ENCODE assay signal across 15 cellular contexts in genomic region chr17:41524261-41524660, GRCh38. TPM values are rescaled to one million over a fixed set of nuclear protein-coding genes. Genes with fewer than 3 reads are reported as not detected.
DNase-seq lines count a peak whose midpoint lies in the region; ATAC-seq and TF ChIP-seq lines count a peak whose summit lies in the region.
"Had no signal": no experiment of that assay in that cellular context is flagged by ENCODE, and none has a peak within 500 bp of the region (broad histone marks: within the 10 kb centered on the region; RNA-seq: fewer than 3 reads in every experiment).

No MANE protein-coding gene starts in this region.

- H3K4me3 Mint-ChIP-seq in CD8-positive, alpha-beta T cell: no peak overlapping the region

- no peak overlapping the region; the same call in 1 of the 2 replicates for H2AFZ ChIP-seq in SK-N-SH (ENCODE audit: low read depth)
- H2AFZ ChIP-seq in hepatocyte: no peak overlapping the region

- H3K36me3 Mint-ChIP-seq in CD8-positive, alpha-beta T cell: no peaks in the 10 kb centered on the region

- intact Hi-C loops in transverse colon (cut with DNase I; ENCODE audit: low total_unique reads): no loop called here
- intact Hi-C loops in CD8-positive, alpha-beta T cell (cut with DNase I, micrococcal nuclease): no loop called here
- intact Hi-C loops in sciatic nerve (cut with DNase I): no loop called here

- no peaks in the 10 kb centered on the region for H3K9me3 ChIP-seq in SK-N-SH
- H3K9me3 ChIP-seq in RWPE2 (ENCODE audit: severe bottlenecking): no peaks in the 10 kb centered on the region
- H3K9me3 ChIP-seq in hepatocyte (ENCODE audit: low read depth): no peaks in the 10 kb centered on the region
- no peaks in the 10 kb centered on the region for H3K9me3 ChIP-seq in transverse colon
- no peaks in the 10 kb centered on the region for H3K9me3 ChIP-seq in CD8-positive, alpha-beta T cell (ENCODE audit: low read length)

- peaks cover 28% of the 10 kb centered on the region for H3K27me3 Mint-ChIP-seq in CD8-positive, alpha-beta T cell (ENCODE audit: low read depth)

- no peaks in the 10 kb centered on the region for H3K9me3 Mint-ChIP-seq in CD8-positive, alpha-beta T cell

- H3K9ac ChIP-seq in SK-N-SH: no peak overlapping the region
- H3K9ac ChIP-seq: BLaER1 treated with 17β-estradiol and CSF1 and Interleukin-3, amounts not matched to agents 10 nM and 100 nM had no signal

- no peaks in the 10 kb centered on the region for H4K20me1 ChIP-seq in SK-N-SH (ENCODE audit: insufficient read depth)
- H4K20me1 ChIP-seq in hepatocyte (ENCODE audit: insufficient read depth, poor library complexity, severe bottlenecking): peaks cover 27% of the 10 kb centered on the region

- 87% methylated on average over 10 of the region's 11 CpGs for WGBS in SK-N-SH (ENCODE audit: low lambda C conversion rate)
- WGBS in hepatocyte (ENCODE audit: low lambda C conversion rate, missing lambda C conversion rate): 87% methylated on average over 11 of the region's 11 CpGs
- WGBS in transverse colon (ENCODE audit: low coverage in 1 of 2), 2 donors: 88% methylated on average over 11 of the region's 11 CpGs; no CpG with 5 or more reads in 1 of the 2 donors

- TF ChIP-seq CTCF in SK-N-SH (IDR thresholded peaks at IDR 0.05) (no peak), RWPE2 (IDR thresholded peaks at IDR 0.05; ENCODE audit: poor library complexity, severe bottlenecking) (no peak), hepatocyte (IDR thresholded peaks at IDR 0.05; ENCODE audit: poor library complexity) (no peak), transverse colon (IDR thresholded peaks at IDR 0.05) (no peak)
- TF ChIP-seq CTCF in CD8-positive, alpha-beta T cell (IDR thresholded peaks at IDR 0.05): no peak

- POLR2A ChIA-PET in SK-N-SH (lab: Yijun Ruan, JAX): interaction anchor here (1.3 kb wide), 1 partner anchor 24 kb away, joined by 9 read pairs; no protein-coding TSS in a partner anchor
- POLR2A ChIA-PET in CD8-positive, alpha-beta T cell (lab: Charles Lee): no interaction called here

- no peak overlapping the region for H3K27ac Mint-ChIP-seq in CD8-positive, alpha-beta T cell

- peaks cover 7% of the 10 kb centered on the region for H3F3A ChIP-seq in SK-N-SH (replicated peaks; ENCODE audit: insufficient read depth)

- H3K36me3 ChIP-seq in SK-N-SH (replicated peaks in 1 of 2; ENCODE audit: control insufficient read depth in 1 of 2, insufficient read depth in 2 of 2, low read length in 1 of 2): no peaks in the 10 kb centered on the region
- H3K36me3 ChIP-seq in RWPE2 (ENCODE audit: low read depth): peaks cover 6% of the 10 kb centered on the region
- H3K36me3 ChIP-seq in hepatocyte (replicated peaks; ENCODE audit: insufficient read depth, low read depth): no peaks in the 10 kb centered on the region
- no peaks in the 10 kb centered on the region for H3K36me3 ChIP-seq in transverse colon
- H3K36me3 ChIP-seq in CD8-positive, alpha-beta T cell (ENCODE audit: insufficient read depth, low read length): no peaks in the 10 kb centered on the region
- H3K36me3 ChIP-seq: BLaER1 treated with 17β-estradiol and CSF1 and Interleukin-3, amounts not matched to agents 10 nM and 100 nM had no signal

- no peak for TF ChIP-seq RAD21 in SK-N-SH (IDR thresholded peaks at IDR 0.05; ENCODE audit: low read length)

- H3K4me2 ChIP-seq in SK-N-SH (peak overlapping the region; percentile 66), hepatocyte (peak overlapping the region; percentile 78)
- H3K4me2 ChIP-seq: BLaER1 treated with 17β-estradiol and CSF1 and Interleukin-3, amounts not matched to agents 10 nM and 100 nM had no signal

- H3K4me1 Mint-ChIP-seq in CD8-positive, alpha-beta T cell (ENCODE audit: low read depth): peaks cover 20% of the 10 kb centered on the region

- CTCF ChIA-PET in SK-N-SH (lab: Yijun Ruan, JAX): interaction anchor here (0.6 to 10.6 kb wide), 10 partner anchors 9 to 1073 kb away, joined by 3 to 144 read pairs (median 4); no protein-coding TSS in a partner anchor
- CTCF ChIA-PET in CD8-positive, alpha-beta T cell (lab: Charles Lee): no interaction called here

- no peaks in the 10 kb centered on the region for H3K79me2 ChIP-seq in SK-N-SH (ENCODE audit: insufficient read depth)
- peaks cover 21% of the 10 kb centered on the region for H3K79me2 ChIP-seq in hepatocyte

- DNase-seq in SK-N-SH (no peak), RWPE2 (ENCODE audit: low spot score) (no peak), hepatocyte (ENCODE audit: low spot score) (no peak), transverse colon (no peak), sciatic nerve (ENCODE audit: low spot score) (no peak)
- no peak for DNase-seq in stimulated activated naive CD4-positive, alpha-beta T cell (lab: John Stamatoyannopoulos, UW)
- DNase-seq in CD8-positive, alpha-beta T cell: no peak
- DNase-seq: COR-L47, HCEC 1CT, SHP77 treated with DMSO at 0.1 percent for 48 hours had no signal

- TF ChIP-seq POLR2A in transverse colon (IDR thresholded peaks at IDR 0.05): peak; percentile 28

- in situ Hi-C loops in transverse colon (cut with MboI; ENCODE audit: low pct_ligation_motif_present in 1 of 4, low pct_unique_long_range_greater_than_20kb in 1 of 4, low sequenced_read_pairs in 3 of 4): no loop called here

- no peak for TF ChIP-seq EP300 in SK-N-SH (IDR thresholded peaks at IDR 0.05; ENCODE audit: borderline replicate concordance in 1 of 2, low read depth in 1 of 2, low read length in 1 of 2)
- no peak for TF ChIP-seq EP300 in transverse colon (IDR thresholded peaks at IDR 0.05; ENCODE audit: low read depth)

- H3K9me2 ChIP-seq in SK-N-SH (no peaks in the 10 kb centered on the region), hepatocyte (replicated peaks; ENCODE audit: insufficient read depth) (no peaks in the 10 kb centered on the region)

- H3K27ac ChIP-seq in SK-N-SH (ENCODE audit: low read depth in 2 of 2, low read length in 1 of 2) (peak overlapping the region; percentile 45 to 86; a peak in 3 of 4 replicates), RWPE2 (ENCODE audit: poor library complexity, severe bottlenecking) (peak overlapping the region; percentile 79), hepatocyte (peak overlapping the region; percentile 98), transverse colon (peak overlapping the region; percentile 81 to 92 (median 82))
- H3K27ac ChIP-seq in CD8-positive, alpha-beta T cell (ENCODE audit: low read depth, low read length): no peak overlapping the region
- H3K27ac ChIP-seq: BLaER1 treated with 17β-estradiol and CSF1 and Interleukin-3, amounts not matched to agents 10 nM and 100 nM had no signal

- H3K4me1 ChIP-seq in SK-N-SH (ENCODE audit: control insufficient read depth in 1 of 2, insufficient read depth in 2 of 2, low read depth in 1 of 2, low read length in 1 of 2) (peaks cover 47 to 62% of the 10 kb centered on the region in 2 experiments), RWPE2 (ENCODE audit: insufficient read depth, poor library complexity, severe bottlenecking) (peaks cover 51% of the 10 kb centered on the region), hepatocyte (ENCODE audit: insufficient read depth) (peaks cover 48% of the 10 kb centered on the region), transverse colon (peaks cover 9 to 64% (median 42%) of the 10 kb centered on the region in 4 donors)
- peaks cover 9% of the 10 kb centered on the region for H3K4me1 ChIP-seq in CD8-positive, alpha-beta T cell (ENCODE audit: insufficient read depth, low read length)

- H3K4me3 ChIP-seq in SK-N-SH (ENCODE audit: low read depth in 2 of 2, low read length in 1 of 2): no peak overlapping the region
- H3K4me3 ChIP-seq in RWPE2 (ENCODE audit: severe bottlenecking): no peak overlapping the region
- no peak overlapping the region for H3K4me3 ChIP-seq in hepatocyte
- no peak overlapping the region for H3K4me3 ChIP-seq in transverse colon
- H3K4me3 ChIP-seq in CD8-positive, alpha-beta T cell (ENCODE audit: low read depth, low read length): no peak overlapping the region
- H3K4me3 ChIP-seq: BLaER1 treated with 17β-estradiol and CSF1 and Interleukin-3, amounts not matched to agents 10 nM and 100 nM; GM12878 had no signal

- ATAC-seq in SK-N-SH treated with all-trans-retinoic acid at 6 μM for 48 hours: no peak
- ATAC-seq in RWPE2 (ENCODE audit: low read depth): no peak
- ATAC-seq in CD8-positive, alpha-beta T cell: no peak
- no peak for ATAC-seq in sciatic nerve
- ATAC-seq: GM12878 had no signal

- H3K27me3 ChIP-seq in SK-N-SH (ENCODE audit: insufficient read depth): no peaks in the 10 kb centered on the region
- H3K27me3 ChIP-seq in RWPE2 (ENCODE audit: insufficient read depth, poor library complexity, severe bottlenecking): no peaks in the 10 kb centered on the region
- H3K27me3 ChIP-seq in hepatocyte: no peaks in the 10 kb centered on the region
- peaks cover 24% of the 10 kb centered on the region for H3K27me3 ChIP-seq in transverse colon
- peaks cover 20% of the 10 kb centered on the region for H3K27me3 ChIP-seq in CD8-positive, alpha-beta T cell (ENCODE audit: insufficient read depth, low read length)

RNA-seq across cellular contexts. Expression of gene KRT19, which starts 3.8 kb away (rescaled TPM):
- polyA plus RNA-seq in SK-N-SH (2012; rRNA removed) (1.8 and 2.5 TPM in 2 replicates), hepatocyte (1,343 and 1,722 TPM in 2 replicates)
- 1.7 and 2.3 TPM in 2 replicates for polyA plus RNA-seq in SK-N-SH (2012; cell fraction: cytosol; rRNA removed)
- polyA plus RNA-seq in SK-N-SH (2012; cell fraction: nucleus; rRNA removed): 0.88 and 1.5 TPM in 2 replicates
- total RNA-seq in hepatocyte (623 and 817 TPM in 2 replicates), transverse colon (1,000 to 10,000 TPM in 3 of 4 donors, 100 to 1,000 TPM in 1; 788 to 3,666 (median 2,734) TPM), sciatic nerve (94.1 TPM)
- not detected for total RNA-seq in CD8-positive, alpha-beta T cell

RNA-seq across cellular contexts. Expression of gene KRT15, which starts 5.6 kb away (rescaled TPM):
- polyA plus RNA-seq in SK-N-SH (2012; rRNA removed): 16.9 and 17.0 TPM in 2 replicates
- polyA plus RNA-seq in SK-N-SH (2012; cell fraction: cytosol; rRNA removed): 9.7 and 12.7 TPM in 2 replicates
- 33.8 and 36.0 TPM in 2 replicates for polyA plus RNA-seq in SK-N-SH (2012; cell fraction: nucleus; rRNA removed)
- 6.2 and 6.8 TPM in 2 replicates for total RNA-seq in hepatocyte
- 8.2 and 10.6 TPM in 2 replicates for polyA plus RNA-seq in hepatocyte
- 10 to 100 TPM in 1 of 4 donors, 1 to 10 TPM in 2, under 1 TPM in 1; 0.80 to 17.6 (median 7.4) TPM for total RNA-seq in transverse colon
- total RNA-seq in CD8-positive, alpha-beta T cell: not detected
- total RNA-seq in sciatic nerve: 0.36 TPM

RNA-seq across cellular contexts. Expression of gene KRT13, which starts 18.8 kb away (rescaled TPM):
- polyA plus RNA-seq in SK-N-SH (2012; rRNA removed) (0.39 and 0.67 TPM in 2 replicates), hepatocyte (15.1 and 24.8 TPM in 2 replicates)
- 0.06 and 0.37 TPM in 2 replicates for polyA plus RNA-seq in SK-N-SH (2012; cell fraction: cytosol; rRNA removed)
- 1.3 TPM in 2 replicates for polyA plus RNA-seq in SK-N-SH (2012; cell fraction: nucleus; rRNA removed)
- total RNA-seq in hepatocyte (5.3 and 8.1 TPM in 2 replicates), transverse colon (under 1 TPM in 1 of 4 donors, not detected in 3; 0.27 TPM), sciatic nerve (0.62 TPM)
- total RNA-seq in CD8-positive, alpha-beta T cell: not detected
- total RNA-seq: GM12878 had no signal
- polyA plus RNA-seq: GM12878 had no signal

RNA-seq across cellular contexts. Expression of gene KRT36, which starts 34.6 kb away (rescaled TPM):
- not detected in 2 replicates for polyA plus RNA-seq in SK-N-SH (2012; rRNA removed)
- polyA plus RNA-seq in SK-N-SH (2012; cell fraction: cytosol; rRNA removed): not detected in 2 replicates
- not detected in 2 replicates for polyA plus RNA-seq in SK-N-SH (2012; cell fraction: nucleus; rRNA removed)
- not detected in 2 replicates for total RNA-seq in hepatocyte
- polyA plus RNA-seq in hepatocyte: not detected in 2 replicates
- not detected for total RNA-seq in transverse colon
- not detected for total RNA-seq in CD8-positive, alpha-beta T cell
- not detected for total RNA-seq in sciatic nerve
- total RNA-seq: A172, GM12878, HT-29 had no signal
- polyA plus RNA-seq: GM12878 had no signal

RNA-seq across cellular contexts. Expression of gene KRT35, which starts 43.3 kb away (rescaled TPM):
- polyA plus RNA-seq in SK-N-SH (2012; rRNA removed) (not detected in 2 replicates), hepatocyte (not detected in 2 replicates)
- polyA plus RNA-seq in SK-N-SH (2012; cell fraction: cytosol; rRNA removed): not detected in 2 replicates
- not detected in 2 replicates for polyA plus RNA-seq in SK-N-SH (2012; cell fraction: nucleus; rRNA removed)
- total RNA-seq in hepatocyte (not detected in 2 replicates), transverse colon (not detected), sciatic nerve (0.18 TPM)
- total RNA-seq in CD8-positive, alpha-beta T cell: not detected
- total RNA-seq: A172, GM12878, HT-29 had no signal
- polyA plus RNA-seq: GM12878 had no signal

Comparison
In these comparisons a context has a peak if more than half of its experiments do, and no peak if none do; other contexts are left out.
1. RNA of gene KRT19, which starts 3.8 kb away (total RNA-seq): 788 to 3,666 TPM in transverse colon, 623 to 817 TPM in hepatocyte and 94.1 TPM in sciatic nerve (single experiment); not detected in CD8-positive, alpha-beta T cell; every median in the first group is over 10 times any median in the second.